In genomic region chr7:95046494-95047240, GRCh38 we compare ENCODE assay signal across 12 cellular contexts.
A peak's percentile ranks its signal among the peaks of the same experiment; 100 is the strongest.
DNase-seq lines count a peak whose midpoint lies in the region; ATAC-seq, FAIRE-seq and TF ChIP-seq lines count a peak whose summit lies in the region.
"Had no signal": no experiment of that assay in that cellular context is flagged by ENCODE, and none has a peak within 500 bp of the region (broad histone marks: within the 10 kb centered on the region; RNA-seq: fewer than 3 reads in every experiment).

No MANE protein-coding gene starts in this region.

- peaks cover 5% of the 10 kb centered on the region for H3K27me3 Mint-ChIP-seq in IgD-negative memory B cell
- H3K27me3 Mint-ChIP-seq in naive B cell, result no peaks in the 10 kb centered on the region
- H3K27me3 Mint-ChIP-seq: CD4-positive, CD25-positive, alpha-beta regulatory T cell had no signal

- DNase-seq in astrocyte of the cerebellum (ENCODE audit: low read depth), result peak; percentile 60
- DNase-seq in naive B cell, result peak; percentile 0
- DNase-seq in hepatocyte (ENCODE audit: low spot score), result no peak
- no peak for DNase-seq in GM12892 (ENCODE audit: insufficient read length)
- DNase-seq in vagina (ENCODE audit: extremely low spot score in 2 of 2), result no peak
- DNase-seq: CD4-positive, CD25-positive, alpha-beta regulatory T cell; cortex of kidney; NCI-H2029 treated with DMSO at 0.1 percent for 48 hours had no signal

- no peaks in the 10 kb centered on the region for H3K36me3 ChIP-seq in hepatocyte (replicated peaks; ENCODE audit: insufficient read depth, low read depth)
- H3K36me3 ChIP-seq in vagina, result no peaks in the 10 kb centered on the region

- H3K27ac ChIP-seq in hepatocyte (no peak overlapping the region), vagina (no peak overlapping the region)

- H3K4me1 Mint-ChIP-seq in IgD-negative memory B cell, result peaks cover 0 to 6% (median 3%) of the 10 kb centered on the region in 3 donors
- H3K4me1 Mint-ChIP-seq in naive B cell, result peaks cover 0 to 9% (median 6%) of the 10 kb centered on the region in 3 donors
- H3K4me1 Mint-ChIP-seq: CD4-positive, CD25-positive, alpha-beta regulatory T cell had no signal

- H3K27me3 ChIP-seq in hepatocyte, result no peaks in the 10 kb centered on the region
- no peaks in the 10 kb centered on the region for H3K27me3 ChIP-seq in vagina

- in situ Hi-C loops in astrocyte of the cerebellum (cut with HindIII; ENCODE audit: low sequenced_read_pairs), result no loop called here

- H3K36me3 Mint-ChIP-seq in IgD-negative memory B cell, result no peaks in the 10 kb centered on the region
- H3K36me3 Mint-ChIP-seq in naive B cell, result no peaks in the 10 kb centered on the region
- H3K36me3 Mint-ChIP-seq: activated naive CD8-positive, alpha-beta T cell; CD4-positive, CD25-positive, alpha-beta regulatory T cell had no signal

- 59% methylated on average over 7 of the region's 7 CpGs for WGBS in hepatocyte (ENCODE audit: low lambda C conversion rate, missing lambda C conversion rate)

- H3K9me3 Mint-ChIP-seq in IgD-negative memory B cell, result no peaks in the 10 kb centered on the region
- no peaks in the 10 kb centered on the region for H3K9me3 Mint-ChIP-seq in naive B cell

- no peak for TF ChIP-seq CTCF in astrocyte of the cerebellum (IDR thresholded peaks at IDR 0.05; ENCODE audit: low read depth, low read length, missing control alignments)
- no peak for TF ChIP-seq CTCF in hepatocyte (IDR thresholded peaks at IDR 0.05; ENCODE audit: poor library complexity)
- TF ChIP-seq CTCF in vagina (IDR thresholded peaks at IDR 0.05), result no peak

- H3K4me3 ChIP-seq in astrocyte of the cerebellum (ENCODE audit: low read depth, low read length), result no peak overlapping the region
- no peak overlapping the region for H3K4me3 ChIP-seq in hepatocyte
- no peak overlapping the region for H3K4me3 ChIP-seq in vagina

- no peaks in the 10 kb centered on the region for H3K9me2 ChIP-seq in hepatocyte (replicated peaks; ENCODE audit: insufficient read depth)

- intact Hi-C loops in vagina (cut with DNase I), result no loop called here

- H4K20me1 ChIP-seq in hepatocyte (ENCODE audit: insufficient read depth, poor library complexity, severe bottlenecking), result no peaks in the 10 kb centered on the region

- H3K4me2 ChIP-seq in hepatocyte, result no peak overlapping the region

- H3K4me1 ChIP-seq in hepatocyte (ENCODE audit: insufficient read depth) (no peaks in the 10 kb centered on the region), vagina (no peaks in the 10 kb centered on the region)

- H3K4me3 Mint-ChIP-seq in IgD-negative memory B cell (peak overlapping the region in 3 of 4 donors; percentile 3 to 59 (median 34)), naive B cell (peak overlapping the region in 3 of 8 donors; percentile 4 to 30 (median 24))
- H3K4me3 Mint-ChIP-seq: activated naive CD8-positive, alpha-beta T cell; CD4-positive, CD25-positive, alpha-beta regulatory T cell had no signal

- peaks cover 9% of the 10 kb centered on the region for H3K79me2 ChIP-seq in hepatocyte

- H3K9me3 ChIP-seq in hepatocyte (ENCODE audit: low read depth), result no peaks in the 10 kb centered on the region
- H3K9me3 ChIP-seq in vagina, result no peaks in the 10 kb centered on the region

- no peak for FAIRE-seq in GM12892 (lab: Jason Lieb, UNC)

- H3K27ac Mint-ChIP-seq in IgD-negative memory B cell (no peak overlapping the region), naive B cell (no peak overlapping the region)
- H3K27ac Mint-ChIP-seq: activated naive CD8-positive, alpha-beta T cell; CD4-positive, CD25-positive, alpha-beta regulatory T cell had no signal

- TF ChIP-seq POLR2A in GM12892 (IDR thresholded peaks at IDR 0.05; ENCODE audit: low read depth, low read length) (no peak), vagina (IDR thresholded peaks at IDR 0.05) (no peak)

- ATAC-seq in GM18858 (IDR thresholded peaks at IDR 0.05; ENCODE audit: unreplicated experiment) (peak; percentile 52), naive B cell (ENCODE audit: low read depth in 2 of 2) (peak in 1 of 2 donors; percentile 50), GM18502 (IDR thresholded peaks at IDR 0.05; ENCODE audit: poor library complexity, unreplicated experiment) (no peak)

- H2AFZ ChIP-seq in hepatocyte, result no peak overlapping the region

Comparison
In these comparisons a context has a peak if more than half of its experiments do, and no peak if none do; other contexts are left out.
1. DNase-seq: peak in astrocyte of the cerebellum (single experiment) and naive B cell (single experiment); none in hepatocyte (single experiment), GM12892 (single experiment) and vagina (0 of 2).